In genomic region chr1:34800214-34800613, GRCh38 we compare ENCODE assay signal across 19 cellular contexts. TPM values are rescaled to one million over a fixed set of nuclear protein-coding genes. Genes with fewer than 3 reads are reported as not detected.
DNase-seq lines count a peak whose midpoint lies in the region; ATAC-seq, FAIRE-seq and TF ChIP-seq lines count a peak whose summit lies in the region.
"Had no signal": no experiment of that assay in that cellular context is flagged by ENCODE, and none has a peak within 500 bp of the region (broad histone marks: within the 10 kb centered on the region; RNA-seq: fewer than 3 reads in every experiment).

No MANE protein-coding gene starts in this region.

- H3K23ac ChIP-seq in IMR-90 (ENCODE audit: low read depth, low read length): no peak overlapping the region

- intact Hi-C loops in IMR-90 (cut with micrococcal nuclease): no loop called here
- intact Hi-C loops in GM12878 (cut with micrococcal nuclease; ENCODE audit: unreplicated experiment): no loop called here

- in situ Hi-C loops in IMR-90 (cut with MboI; ENCODE audit: low sequenced_read_pairs): no loop called here
- in situ Hi-C loops in GM12878 (cut with MboI): no loop called here

- no peak for TF ChIP-seq POLR2A in IMR-90 (IDR thresholded peaks at IDR 0.05; ENCODE audit: low read depth, low read length)
- TF ChIP-seq POLR2A in GM12878 (IDR thresholded peaks at IDR 0.05; ENCODE audit: low read depth, low read length): no peak

- no peak overlapping the region for H3K27ac ChIP-seq in IMR-90 (ENCODE audit: insufficient read depth, low read length)
- no peak overlapping the region for H3K27ac ChIP-seq in GM12878 (ENCODE audit: control insufficient read depth, insufficient read depth)
- H3K27ac ChIP-seq: neural progenitor cell had no signal

- no peaks in the 10 kb centered on the region for H3K27me3 Mint-ChIP-seq in activated naive CD4-positive, alpha-beta T cell treated with anti-CD3 and anti-CD28 coated beads, Interleukin-2, amount 50 U/mL, for 24 hours
- H3K27me3 Mint-ChIP-seq: activated naive CD8-positive, alpha-beta T cell treated with anti-CD3 and anti-CD28 coated beads, Interleukin-2, amount 10 ng/mL, durations not matched to agents 7 days and 5 days had no signal

- H4K20me1 ChIP-seq in IMR-90 (ENCODE audit: insufficient read depth, low read length) (no peaks in the 10 kb centered on the region), GM12878 (ENCODE audit: control insufficient read depth, insufficient read depth) (no peaks in the 10 kb centered on the region)

- H3K4ac ChIP-seq in IMR-90 (ENCODE audit: low read depth, low read length): no peak overlapping the region

- H3K9me3 Mint-ChIP-seq in activated naive CD4-positive, alpha-beta T cell treated with anti-CD3 and anti-CD28 coated beads, Interleukin-2, amount 50 U/mL, for 24 hours: no peaks in the 10 kb centered on the region
- peaks cover 3% of the 10 kb centered on the region for H3K9me3 Mint-ChIP-seq in stimulated activated effector memory CD8-positive, alpha-beta T cell treated with anti-CD3 and anti-CD28 coated beads, Interleukin-12 subunit alpha, Interleukin-12 subunit beta, amount 100 ng/mL, for 72 hours
- H3K9me3 Mint-ChIP-seq: effector memory CD8-positive, alpha-beta T cell; GM23338; neural progenitor cell had no signal

- H3K4me2 ChIP-seq in IMR-90 (ENCODE audit: low read depth, low read length) (no peak overlapping the region), GM12878 (ENCODE audit: control insufficient read depth, insufficient read depth) (no peak overlapping the region; the same call in 1 of the 2 replicates)
- H3K4me2 ChIP-seq: GM23338, neural progenitor cell had no signal

- TF ChIP-seq RAD21 in IMR-90 (IDR thresholded peaks at IDR 0.05; ENCODE audit: low read length) (no peak), GM12878 (IDR thresholded peaks at IDR 0.05; ENCODE audit: insufficient read depth, low read depth, low read length) (no peak)

- RAD21 ChIA-PET in GM12878 (lab: Charles Lee; ENCODE audit: unreplicated experiment): no interaction called here

- H3K9me1 ChIP-seq in IMR-90 (ENCODE audit: insufficient read depth, low read length): no peaks in the 10 kb centered on the region

- no peak overlapping the region for H2BK20ac ChIP-seq in IMR-90 (ENCODE audit: low read depth, low read length)

- H2AFZ ChIP-seq in IMR-90 (replicated peaks; ENCODE audit: low read length, poor library complexity) (no peak overlapping the region), GM12878 (ENCODE audit: control insufficient read depth, low read depth, low read length) (no peak overlapping the region)
- H2AFZ ChIP-seq: GM23338, neural progenitor cell had no signal

- no peak overlapping the region for H2BK15ac ChIP-seq in IMR-90 (ENCODE audit: low read depth, low read length)

- no peaks in the 10 kb centered on the region for H3K79me2 ChIP-seq in GM12878 (ENCODE audit: control insufficient read depth, insufficient read depth, low read length)

- H4K8ac ChIP-seq in IMR-90 (ENCODE audit: low read depth in 2 of 2, low read length in 2 of 2): no peak overlapping the region

- TF ChIP-seq EP300 in GM12878 (IDR thresholded peaks at IDR 0.05; ENCODE audit: borderline replicate concordance in 1 of 2, control insufficient read depth in 1 of 2, low read depth in 2 of 2, low read length in 2 of 2): no peak

- H3K27ac Mint-ChIP-seq in activated naive CD4-positive, alpha-beta T cell treated with anti-CD3 and anti-CD28 coated beads, Interleukin-2, amount 50 U/mL, for 24 hours: peak overlapping the region; percentile 77
- no peak overlapping the region for H3K27ac Mint-ChIP-seq in stimulated activated effector memory CD8-positive, alpha-beta T cell treated with anti-CD3 and anti-CD28 coated beads, Interleukin-12 subunit alpha, Interleukin-12 subunit beta, amount 100 ng/mL, for 72 hours
- H3K27ac Mint-ChIP-seq: activated naive CD8-positive, alpha-beta T cell treated with anti-CD3 and anti-CD28 coated beads, Interleukin-2, amount 10 ng/mL, durations not matched to agents 7 days and 5 days; effector memory CD8-positive, alpha-beta T cell; GM23338; neural progenitor cell had no signal

- H3K27me3 ChIP-seq in IMR-90 (ENCODE audit: control insufficient read depth, insufficient read depth, low read length): no peaks in the 10 kb centered on the region
- no peaks in the 10 kb centered on the region for H3K27me3 ChIP-seq in GM12878 (replicated peaks in 1 of 2; ENCODE audit: control insufficient read depth in 2 of 2, insufficient read depth in 2 of 2, low read length in 1 of 2)

- peaks cover 6% of the 10 kb centered on the region for H3K36me3 Mint-ChIP-seq in activated naive CD4-positive, alpha-beta T cell treated with anti-CD3 and anti-CD28 coated beads, Interleukin-2, amount 50 U/mL, for 24 hours
- H3K36me3 Mint-ChIP-seq in stimulated activated effector memory CD8-positive, alpha-beta T cell treated with anti-CD3 and anti-CD28 coated beads, Interleukin-12 subunit alpha, Interleukin-12 subunit beta, amount 100 ng/mL, for 72 hours: no peaks in the 10 kb centered on the region
- H3K36me3 Mint-ChIP-seq: activated naive CD8-positive, alpha-beta T cell treated with anti-CD3 and anti-CD28 coated beads, Interleukin-2, amount 10 ng/mL, durations not matched to agents 7 days and 5 days; neural progenitor cell had no signal

- H3K4me1 Mint-ChIP-seq in activated naive CD4-positive, alpha-beta T cell treated with anti-CD3 and anti-CD28 coated beads, Interleukin-2, amount 50 U/mL, for 24 hours: peaks cover 5% of the 10 kb centered on the region
- peaks cover 14% of the 10 kb centered on the region for H3K4me1 Mint-ChIP-seq in stimulated activated effector memory CD8-positive, alpha-beta T cell treated with anti-CD3 and anti-CD28 coated beads, Interleukin-12 subunit alpha, Interleukin-12 subunit beta, amount 100 ng/mL, for 72 hours
- H3K4me1 Mint-ChIP-seq: activated naive CD8-positive, alpha-beta T cell treated with anti-CD3 and anti-CD28 coated beads, Interleukin-2, amount 10 ng/mL, durations not matched to agents 7 days and 5 days had no signal

- no peak overlapping the region for H3K4me3 Mint-ChIP-seq in activated naive CD4-positive, alpha-beta T cell treated with anti-CD3 and anti-CD28 coated beads, Interleukin-2, amount 50 U/mL, for 24 hours
- H3K4me3 Mint-ChIP-seq in stimulated activated effector memory CD8-positive, alpha-beta T cell treated with anti-CD3 and anti-CD28 coated beads, Interleukin-12 subunit alpha, Interleukin-12 subunit beta, amount 100 ng/mL, for 72 hours: no peak overlapping the region
- H3K4me3 Mint-ChIP-seq: activated naive CD8-positive, alpha-beta T cell treated with anti-CD3 and anti-CD28 coated beads, Interleukin-2, amount 10 ng/mL, durations not matched to agents 7 days and 5 days; effector memory CD8-positive, alpha-beta T cell; GM23338; neural progenitor cell had no signal

- FAIRE-seq in GM12878 (lab: Jason Lieb, UNC): no peak
- FAIRE-seq: GM12892 had no signal

- DNase-seq in activated naive CD4-positive, alpha-beta T cell treated with anti-CD3 and anti-CD28 coated beads, Interleukin-2, amount 50 U/mL, for 16 hours: no peak
- DNase-seq in IMR-90: peak; percentile 14
- DNase-seq in GM12878 (ENCODE audit: low read depth, low spot score): peak; percentile 27
- peak in 1 of 2 donors; percentile 45 for DNase-seq in stimulated activated effector memory CD8-positive, alpha-beta T cell treated with anti-CD3 and anti-CD28 coated beads, Interleukin-12 subunit alpha, Interleukin-12 subunit beta, amount 100 ng/mL, for 72 hours (ENCODE audit: low spot score in 2 of 2)
- no peak for DNase-seq in GM10266 (ENCODE audit: extremely low spot score)
- no peak for DNase-seq in HEK293T (ENCODE audit: extremely low spot score)
- DNase-seq in DMS114 treated with DMSO at 0.1 percent for 48 hours (lab: John Stamatoyannopoulos, UW; ENCODE audit: unreplicated experiment): no peak
- DNase-seq: activated naive CD8-positive, alpha-beta T cell treated with anti-CD3 and anti-CD28 coated beads, Interleukin-2, amount 10 ng/mL, durations not matched to agents 7 days and 5 days; COR-L47; effector memory CD8-positive, alpha-beta T cell; hypothalamus; NCI-H1694 treated with DMSO at 0.1 percent for 48 hours; stimulated activated CD4-positive, alpha-beta T cell treated with anti-CD3 and anti-CD28 coated beads, Interleukin-12 subunit alpha, Interleukin-12 subunit beta, amount 100 ng/mL, for 4 hours had no signal

- H4K91ac ChIP-seq in IMR-90 (ENCODE audit: insufficient read depth, low read depth, low read length): no peak overlapping the region

- SMC1A ChIA-PET in GM12878 (lab: Charles Lee; ENCODE audit: uncharacterized antibody, unreplicated experiment): no interaction called here

- POLR2A ChIA-PET in IMR-90 (lab: Charles Lee; ENCODE audit: unreplicated experiment) (no interaction called here), GM12878 (lab: Charles Lee) (no interaction called here), HEK293T (lab: Yijun Ruan, JAX) (no interaction called here)

- no peaks in the 10 kb centered on the region for H3K79me1 ChIP-seq in IMR-90 (ENCODE audit: low read depth in 1 of 2, low read length in 2 of 2)

- BruUV-seq in IMR-90 (replicated peaks; lab: Mats Ljungman, UMichigan) (no TSS peak), GM12878 (replicated peaks; lab: Mats Ljungman, UMichigan) (no TSS peak)

- CTCF ChIA-PET in IMR-90 (lab: Yijun Ruan, JAX) (interaction anchor here (0.9 to 1.2 kb wide), 2 partner anchors 37 to 58 kb away, joined by 3 to 5 read pairs; no protein-coding TSS in a partner anchor), GM12878 (lab: Yijun Ruan, JAX) (no interaction called here), HEK293T (lab: Yijun Ruan, JAX) (no interaction called here)

- no peak overlapping the region for H2AK9ac ChIP-seq in IMR-90 (replicated peaks; ENCODE audit: low read depth, low read length, poor library complexity)

- H3K4me3 ChIP-seq in IMR-90 (ENCODE audit: insufficient read depth, low read depth, low read length) (no peak overlapping the region), GM12878 (no peak overlapping the region)
- H3K4me3 ChIP-seq: GM23338, neural progenitor cell had no signal

- H3K18ac ChIP-seq in IMR-90 (ENCODE audit: low read depth, low read length): no peak overlapping the region

- no peak overlapping the region for H2BK120ac ChIP-seq in IMR-90 (ENCODE audit: low read depth, low read length)

- H2BK5ac ChIP-seq in IMR-90 (ENCODE audit: low read depth, low read length, poor library complexity, severe bottlenecking): no peak overlapping the region

- no peak for TF ChIP-seq CTCF in IMR-90 (conservative IDR thresholded peaks at IDR 0.05; ENCODE audit: low read depth, low read length)
- no peak for TF ChIP-seq CTCF in GM12878 (IDR thresholded peaks at IDR 0.05 in 2 of 3, conservative IDR thresholded peaks at IDR 0.05 in 1 of 3; ENCODE audit: control insufficient read depth in 2 of 3, extremely low read depth in 1 of 3, insufficient read depth in 1 of 3, low read depth in 3 of 3, low read length in 3 of 3)
- no peak for TF ChIP-seq CTCF in GM10266 (IDR thresholded peaks at IDR 0.05; ENCODE audit: control insufficient read depth, insufficient read depth, low read depth, missing control alignments)

- H2AK5ac ChIP-seq in IMR-90 (ENCODE audit: low read depth, low read length): no peak overlapping the region

- no peak overlapping the region for H3K56ac ChIP-seq in IMR-90 (ENCODE audit: extremely low read depth, insufficient read depth, low read length)

- WGBS in IMR-90 (ENCODE audit: extremely low coverage in 2 of 2, insufficient read length in 1 of 2), 2 experiments: no CpG with 5 or more reads among the region's 6 CpGs
- WGBS in GM12878 (ENCODE audit: insufficient coverage, insufficient replicate concordance, low lambda C conversion rate, missing lambda C conversion rate): under 1% methylated on average over 6 of the region's 6 CpGs

- H3K9me3 ChIP-seq in IMR-90 (ENCODE audit: control insufficient read depth, insufficient read depth, low read length) (no peaks in the 10 kb centered on the region), GM12878 (replicated peaks; ENCODE audit: control insufficient read depth, insufficient read depth, low read length) (no peaks in the 10 kb centered on the region; the same call in 2 of the 3 replicates)

- H3K36me3 ChIP-seq in IMR-90 (ENCODE audit: control insufficient read depth, insufficient read depth, low read length) (no peaks in the 10 kb centered on the region), GM12878 (ENCODE audit: control insufficient read depth in 2 of 2, insufficient read depth in 2 of 2, low read length in 1 of 2) (no peaks in the 10 kb centered on the region)
- H3K36me3 ChIP-seq: neural progenitor cell had no signal

- no peak overlapping the region for H3K14ac ChIP-seq in IMR-90 (replicated peaks; ENCODE audit: low read depth, low read length)

- dilution Hi-C loops in IMR-90 (cut with HindIII; ENCODE audit: low sequenced_read_pairs, unreplicated experiment): no loop called here

- H3K9ac ChIP-seq in IMR-90 (ENCODE audit: low read depth, low read length) (no peak overlapping the region), GM12878 (ENCODE audit: control insufficient read depth, insufficient read depth, low read length) (no peak overlapping the region)
- H3K9ac ChIP-seq: neural progenitor cell had no signal

- no peaks in the 10 kb centered on the region for H3K4me1 ChIP-seq in IMR-90 (ENCODE audit: control insufficient read depth, insufficient read depth, low read length)
- peaks cover 24% of the 10 kb centered on the region for H3K4me1 ChIP-seq in GM12878 (ENCODE audit: control insufficient read depth, insufficient read depth, low read length)

- no peak overlapping the region for H4K5ac ChIP-seq in IMR-90 (ENCODE audit: low read depth, low read length)

- peak; percentile 42 for ATAC-seq in IMR-90 (ENCODE audit: low read depth)
- ATAC-seq in GM12878: peak; percentile 80
- peak; percentile 77 for ATAC-seq in stimulated activated effector memory CD8-positive, alpha-beta T cell treated with anti-CD3 and anti-CD28 coated beads, Interleukin-12 subunit alpha, Interleukin-12 subunit beta, amount 100 ng/mL, for 72 hours
- ATAC-seq: effector memory CD8-positive, alpha-beta T cell; GM23338 had no signal

RNA-seq across cellular contexts. Expression of gene GJA4, which starts 7.4 kb away (rescaled TPM):
- total RNA-seq in IMR-90 (2012; rRNA removed) (not detected in 2 replicates), GM12878 (2014; rRNA removed) (0.11 TPM in 1 of 2 replicates, not detected in the other), GM12878 (2014; rRNA removed; fragmentation: Illumina TruSeq; extraction: Trizol) (0.14 TPM in 1 of 2 replicates, not detected in the other), GM12878 (2021) (0.13 and 0.18 TPM in 2 replicates)
- polyA plus RNA-seq in IMR-90 (2012; rRNA removed) (not detected in 2 replicates), GM12878 (2011; rRNA removed) (not detected in 2 replicates), GM12878 (2014; fragmentation: Illumina TruSeq; extraction: Trizol) (0.09 TPM in 1 of 2 replicates, not detected in the other), GM12878 (2014; fragmentation: Nextera tagmentation; extraction: Ambion mirVana) (not detected), GM12878 (2014; rRNA removed) (0.19 TPM in 1 of 2 replicates, not detected in the other), GM12878 (2016; fragmentation: Nextera tagmentation; extraction: Ambion mirVana) (not detected)
- not detected in 2 replicates for polyA plus RNA-seq in IMR-90 (2012; cell fraction: cytosol; rRNA removed)
- not detected in 2 replicates for polyA plus RNA-seq in IMR-90 (2012; cell fraction: nucleus; rRNA removed; ENCODE audit: low replicate concordance)
- total RNA-seq in GM12878 (2013; cell fraction: nucleolus; rRNA removed): not detected in 2 replicates
- polyA plus RNA-seq in GM12878 (2011; ENCODE audit: low read depth): not detected
- not detected in 2 replicates for polyA plus RNA-seq in GM12878 (2011; cell fraction: cytosol; rRNA removed)
- polyA plus RNA-seq in GM12878 (2011; cell fraction: nucleus; rRNA removed): not detected in 2 replicates
- polyA plus RNA-seq in GM12878 (2012): 0.13 and 0.15 TPM in 2 replicates
- polyA minus RNA-seq in GM12878 (2011; rRNA and poly(A)+ RNA removed): not detected in 2 replicates
- polyA minus RNA-seq in GM12878 (2011; cell fraction: cytosol; rRNA and poly(A)+ RNA removed): not detected in 2 replicates
- not detected in 2 replicates for polyA minus RNA-seq in GM12878 (2011; cell fraction: nucleus; rRNA and poly(A)+ RNA removed)
- total RNA-seq: activated naive CD8-positive, alpha-beta T cell treated with anti-CD3 and anti-CD28 coated beads, Interleukin-2, amount 10 ng/mL, durations not matched to agents 7 days and 5 days had no signal

RNA-seq across cellular contexts. Expression of gene GJB3, which starts 19.2 kb away (rescaled TPM):
- total RNA-seq in IMR-90 (2012; rRNA removed): not detected in 2 replicates
- not detected in 2 replicates for polyA plus RNA-seq in IMR-90 (2012; rRNA removed)
- polyA plus RNA-seq in IMR-90 (2012; cell fraction: cytosol; rRNA removed): not detected in 2 replicates
- not detected in 2 replicates for polyA plus RNA-seq in IMR-90 (2012; cell fraction: nucleus; rRNA removed; ENCODE audit: low replicate concordance)
- total RNA-seq in GM12878 (2013; cell fraction: nucleolus; rRNA removed): not detected in 2 replicates
- not detected in 2 replicates for total RNA-seq in GM12878 (2014; rRNA removed)
- total RNA-seq in GM12878 (2014; rRNA removed; fragmentation: Illumina TruSeq; extraction: Trizol): not detected in 2 replicates
- total RNA-seq in GM12878 (2021): not detected in 2 replicates
- polyA plus RNA-seq in GM12878 (2011; ENCODE audit: low read depth): not detected
- not detected in 2 replicates for polyA plus RNA-seq in GM12878 (2011; rRNA removed)
- not detected in 2 replicates for polyA plus RNA-seq in GM12878 (2011; cell fraction: cytosol; rRNA removed)
- polyA plus RNA-seq in GM12878 (2011; cell fraction: nucleus; rRNA removed): not detected in 2 replicates
- polyA plus RNA-seq in GM12878 (2012): not detected in 2 replicates
- polyA plus RNA-seq in GM12878 (2014; fragmentation: Illumina TruSeq; extraction: Trizol): not detected in 2 replicates
- not detected for polyA plus RNA-seq in GM12878 (2014; fragmentation: Nextera tagmentation; extraction: Ambion mirVana)
- polyA plus RNA-seq in GM12878 (2014; rRNA removed): not detected in 2 replicates
- not detected for polyA plus RNA-seq in GM12878 (2016; fragmentation: Nextera tagmentation; extraction: Ambion mirVana)
- not detected in 2 replicates for polyA minus RNA-seq in GM12878 (2011; rRNA and poly(A)+ RNA removed)
- 0.52 TPM in 1 of 2 replicates, not detected in the other for polyA minus RNA-seq in GM12878 (2011; cell fraction: cytosol; rRNA and poly(A)+ RNA removed)
- polyA minus RNA-seq in GM12878 (2011; cell fraction: nucleus; rRNA and poly(A)+ RNA removed): not detected in 2 replicates
- total RNA-seq: activated naive CD8-positive, alpha-beta T cell treated with anti-CD3 and anti-CD28 coated beads, Interleukin-2, amount 10 ng/mL, durations not matched to agents 7 days and 5 days; subcutaneous adipose tissue; T-helper 1 cell treated with Interleukin-12 subunit alpha and Interleukin-12 subunit beta and Interleukin-4 antibody, amounts not matched to agents 30 ng/mL and 1 ng/mL, for 36 hours had no signal

RNA-seq across cellular contexts. Expression of gene GJB4, which starts 40.7 kb away (rescaled TPM):
- total RNA-seq in IMR-90 (2012; rRNA removed): not detected in 2 replicates
- not detected in 2 replicates for polyA plus RNA-seq in IMR-90 (2012; rRNA removed)
- polyA plus RNA-seq in IMR-90 (2012; cell fraction: cytosol; rRNA removed): not detected in 2 replicates
- not detected in 2 replicates for polyA plus RNA-seq in IMR-90 (2012; cell fraction: nucleus; rRNA removed; ENCODE audit: low replicate concordance)
- total RNA-seq in GM12878 (2013; cell fraction: nucleolus; rRNA removed): not detected in 2 replicates
- total RNA-seq in GM12878 (2014; rRNA removed): not detected in 2 replicates
- total RNA-seq in GM12878 (2014; rRNA removed; fragmentation: Illumina TruSeq; extraction: Trizol): not detected in 2 replicates
- not detected in 2 replicates for total RNA-seq in GM12878 (2021)
- not detected for polyA plus RNA-seq in GM12878 (2011; ENCODE audit: low read depth)
- polyA plus RNA-seq in GM12878 (2011; rRNA removed): not detected in 2 replicates
- polyA plus RNA-seq in GM12878 (2011; cell fraction: cytosol; rRNA removed): not detected in 2 replicates
- polyA plus RNA-seq in GM12878 (2011; cell fraction: nucleus; rRNA removed): not detected in 2 replicates
- polyA plus RNA-seq in GM12878 (2012): 0.03 TPM in 1 of 2 replicates, not detected in the other
- polyA plus RNA-seq in GM12878 (2014; fragmentation: Illumina TruSeq; extraction: Trizol): not detected in 2 replicates
- not detected for polyA plus RNA-seq in GM12878 (2014; fragmentation: Nextera tagmentation; extraction: Ambion mirVana)
- polyA plus RNA-seq in GM12878 (2014; rRNA removed): not detected in 2 replicates
- polyA plus RNA-seq in GM12878 (2016; fragmentation: Nextera tagmentation; extraction: Ambion mirVana): not detected
- not detected in 2 replicates for polyA minus RNA-seq in GM12878 (2011; rRNA and poly(A)+ RNA removed)
- polyA minus RNA-seq in GM12878 (2011; cell fraction: cytosol; rRNA and poly(A)+ RNA removed): not detected in 2 replicates
- not detected in 2 replicates for polyA minus RNA-seq in GM12878 (2011; cell fraction: nucleus; rRNA and poly(A)+ RNA removed)
- total RNA-seq: activated naive CD8-positive, alpha-beta T cell treated with anti-CD3 and anti-CD28 coated beads, Interleukin-2, amount 10 ng/mL, durations not matched to agents 7 days and 5 days; subcutaneous adipose tissue; T-helper 1 cell treated with Interleukin-12 subunit alpha and Interleukin-12 subunit beta and Interleukin-4 antibody, amounts not matched to agents 30 ng/mL and 1 ng/mL, for 36 hours had no signal
- polyA plus RNA-seq: GM23338 had no signal

RNA-seq across cellular contexts. Expression of gene GJB5, which starts 45.4 kb away (rescaled TPM):
- total RNA-seq in IMR-90 (2012; rRNA removed): not detected in 2 replicates
- polyA plus RNA-seq in IMR-90 (2012; rRNA removed): 0.10 and 0.14 TPM in 2 replicates
- 0.08 and 0.22 TPM in 2 replicates for polyA plus RNA-seq in IMR-90 (2012; cell fraction: cytosol; rRNA removed)
- 0.05 TPM in 1 of 2 replicates, not detected in the other for polyA plus RNA-seq in IMR-90 (2012; cell fraction: nucleus; rRNA removed; ENCODE audit: low replicate concordance)
- total RNA-seq in GM12878 (2013; cell fraction: nucleolus; rRNA removed): not detected in 2 replicates
- not detected in 2 replicates for total RNA-seq in GM12878 (2014; rRNA removed)
- not detected in 2 replicates for total RNA-seq in GM12878 (2014; rRNA removed; fragmentation: Illumina TruSeq; extraction: Trizol)
- total RNA-seq in GM12878 (2021): not detected in 2 replicates
- not detected for polyA plus RNA-seq in GM12878 (2011; ENCODE audit: low read depth)
- not detected in 2 replicates for polyA plus RNA-seq in GM12878 (2011; rRNA removed)
- 0.07 TPM in 1 of 2 replicates, not detected in the other for polyA plus RNA-seq in GM12878 (2011; cell fraction: cytosol; rRNA removed)
- polyA plus RNA-seq in GM12878 (2011; cell fraction: nucleus; rRNA removed): not detected in 2 replicates
- not detected in 2 replicates for polyA plus RNA-seq in GM12878 (2012)
- polyA plus RNA-seq in GM12878 (2014; fragmentation: Illumina TruSeq; extraction: Trizol): not detected in 2 replicates
- not detected for polyA plus RNA-seq in GM12878 (2014; fragmentation: Nextera tagmentation; extraction: Ambion mirVana)
- polyA plus RNA-seq in GM12878 (2014; rRNA removed): not detected in 2 replicates
- polyA plus RNA-seq in GM12878 (2016; fragmentation: Nextera tagmentation; extraction: Ambion mirVana): not detected
- 0.22 TPM in 1 of 2 replicates, not detected in the other for polyA minus RNA-seq in GM12878 (2011; rRNA and poly(A)+ RNA removed)
- not detected in 2 replicates for polyA minus RNA-seq in GM12878 (2011; cell fraction: cytosol; rRNA and poly(A)+ RNA removed)
- not detected in 2 replicates for polyA minus RNA-seq in GM12878 (2011; cell fraction: nucleus; rRNA and poly(A)+ RNA removed)
- total RNA-seq: activated naive CD8-positive, alpha-beta T cell treated with anti-CD3 and anti-CD28 coated beads, Interleukin-2, amount 10 ng/mL, durations not matched to agents 7 days and 5 days; subcutaneous adipose tissue; T-helper 1 cell treated with Interleukin-12 subunit alpha and Interleukin-12 subunit beta and Interleukin-4 antibody, amounts not matched to agents 30 ng/mL and 1 ng/mL, for 36 hours had no signal
- polyA plus RNA-seq: GM23338 had no signal

RNA-seq across cellular contexts. Expression of gene SMIM12, which starts 59.3 kb away (rescaled TPM):
- total RNA-seq in IMR-90 (2012; rRNA removed): 31.9 and 36.4 TPM in 2 replicates
- 39.8 and 44.4 TPM in 2 replicates for polyA plus RNA-seq in IMR-90 (2012; rRNA removed)
- 31.4 and 39.9 TPM in 2 replicates for polyA plus RNA-seq in IMR-90 (2012; cell fraction: cytosol; rRNA removed)
- polyA plus RNA-seq in IMR-90 (2012; cell fraction: nucleus; rRNA removed; ENCODE audit: low replicate concordance): 13.7 and 21.5 TPM in 2 replicates
- total RNA-seq in GM12878 (2013; cell fraction: nucleolus; rRNA removed): 26.1 and 28.7 TPM in 2 replicates
- total RNA-seq in GM12878 (2014; rRNA removed): 39.4 and 41.0 TPM in 2 replicates
- total RNA-seq in GM12878 (2014; rRNA removed; fragmentation: Illumina TruSeq; extraction: Trizol): 37.1 and 38.7 TPM in 2 replicates
- total RNA-seq in GM12878 (2021): 42.4 and 45.6 TPM in 2 replicates
- 24.7 TPM for polyA plus RNA-seq in GM12878 (2011; ENCODE audit: low read depth)
- polyA plus RNA-seq in GM12878 (2011; rRNA removed): 24.2 and 39.2 TPM in 2 replicates
- polyA plus RNA-seq in GM12878 (2011; cell fraction: cytosol; rRNA removed): 49.0 and 50.5 TPM in 2 replicates
- 17.7 and 20.6 TPM in 2 replicates for polyA plus RNA-seq in GM12878 (2011; cell fraction: nucleus; rRNA removed)
- 26.0 and 31.6 TPM in 2 replicates for polyA plus RNA-seq in GM12878 (2012)
- 45.5 and 55.9 TPM in 2 replicates for polyA plus RNA-seq in GM12878 (2014; fragmentation: Illumina TruSeq; extraction: Trizol)
- polyA plus RNA-seq in GM12878 (2014; fragmentation: Nextera tagmentation; extraction: Ambion mirVana): 10 to 100 TPM; 26.1 to 42.9 TPM
- polyA plus RNA-seq in GM12878 (2014; rRNA removed): 45.3 and 48.9 TPM in 2 replicates
- 10 to 100 TPM; 64.0 to 81.5 TPM for polyA plus RNA-seq in GM12878 (2016; fragmentation: Nextera tagmentation; extraction: Ambion mirVana)
- 20.8 and 22.8 TPM in 2 replicates for polyA minus RNA-seq in GM12878 (2011; rRNA and poly(A)+ RNA removed)
- polyA minus RNA-seq in GM12878 (2011; cell fraction: cytosol; rRNA and poly(A)+ RNA removed): 6.4 and 9.4 TPM in 2 replicates
- polyA minus RNA-seq in GM12878 (2011; cell fraction: nucleus; rRNA and poly(A)+ RNA removed): 9.3 and 17.4 TPM in 2 replicates

Comparison
In these comparisons a context has a peak if more than half of its experiments do, and no peak if none do; other contexts are left out.
1. DNase-seq: peak in IMR-90 (single experiment) and GM12878 (single experiment); none in activated naive CD4-positive, alpha-beta T cell treated with anti-CD3 and anti-CD28 coated beads, Interleukin-2, amount 50 U/mL, for 16 hours (single experiment), GM10266 (single experiment), HEK293T (single experiment) and DMS114 treated with DMSO at 0.1 percent for 48 hours (single experiment).
2. Peak in every context shown above with its lines, with median percentiles within 50 percentile points of each other: ATAC-seq.